8 cellular contexts compared by ENCODE assay signal in genomic region chr17:1275962-1276736, GRCh38. TPM values are rescaled to one million over a fixed set of nuclear protein-coding genes. Genes with fewer than 3 reads are reported as not detected.
DNase-seq lines count a peak whose midpoint lies in the region; ATAC-seq, FAIRE-seq and TF ChIP-seq lines count a peak whose summit lies in the region.
"Had no signal": no experiment of that assay in that cellular context is flagged by ENCODE, and none has a peak within 500 bp of the region (broad histone marks: within the 10 kb centered on the region; RNA-seq: fewer than 3 reads in every experiment).

No MANE protein-coding gene starts in this region.

- H3K27me3 ChIP-seq in tibial artery: peaks cover 1 to 16% of the 10 kb centered on the region in 2 donors

- TF ChIP-seq CTCF in epithelial cell of proximal tubule (conservative IDR thresholded peaks at IDR 0.05; ENCODE audit: low read depth, low read length) (peak; percentile 73), nephron (IDR thresholded peaks at IDR 0.05; ENCODE audit: unreplicated experiment in 3 of 3) (peak; percentile 76 to 85 (median 80)), tibial artery (IDR thresholded peaks at IDR 0.05) (peak; percentile 83 to 89)

- intact Hi-C loops in tibial artery (cut with DNase I; ENCODE audit: low total_unique reads): loop anchor here (1.0 to 5.0 kb wide), 2 partner anchors 56 to 236 kb away; no protein-coding TSS in a partner anchor

- H3K4me3 ChIP-seq in epithelial cell of proximal tubule (ENCODE audit: low read depth, low read length) (no peak overlapping the region), tibial artery (no peak overlapping the region)

- H3K36me3 Mint-ChIP-seq in activated CD8-positive, alpha-beta memory T cell treated with anti-CD3 and anti-CD28 coated beads, Interleukin-2, amount 10 ng/mL, durations not matched to agents 7 days and 5 days: no peaks in the 10 kb centered on the region
- H3K36me3 Mint-ChIP-seq in nephron (ENCODE audit: low read depth): no peaks in the 10 kb centered on the region

- H3K27ac Mint-ChIP-seq in activated CD8-positive, alpha-beta memory T cell treated with anti-CD3 and anti-CD28 coated beads, Interleukin-2, amount 10 ng/mL, durations not matched to agents 7 days and 5 days: no peak overlapping the region
- H3K27ac Mint-ChIP-seq in nephron: no peak overlapping the region

- DNase-seq in GM12891 (ENCODE audit: insufficient read length, low spot score): peak; percentile 73
- DNase-seq in NCI-H460 (ENCODE audit: extremely low read depth, low read depth): peak; percentile 61
- peak; percentile 79 for DNase-seq in activated CD8-positive, alpha-beta memory T cell treated with anti-CD3 and anti-CD28 coated beads, Interleukin-2, amount 10 ng/mL, durations not matched to agents 7 days and 5 days
- DNase-seq in epithelial cell of proximal tubule (ENCODE audit: low read depth): no peak
- DNase-seq in tibial artery: peak; percentile 56 to 75
- no peak for DNase-seq in NCI-H2029 treated with DMSO at 0.1 percent for 48 hours (lab: John Stamatoyannopoulos, UW)

- peaks cover 5% of the 10 kb centered on the region for H3K4me1 Mint-ChIP-seq in activated CD8-positive, alpha-beta memory T cell treated with anti-CD3 and anti-CD28 coated beads, Interleukin-2, amount 10 ng/mL, durations not matched to agents 7 days and 5 days
- H3K4me1 Mint-ChIP-seq in nephron: peaks cover 14% of the 10 kb centered on the region

- H3K9me3 ChIP-seq in tibial artery: no peaks in the 10 kb centered on the region

- FAIRE-seq in GM12891 (lab: Jason Lieb, UNC): peak; percentile 85
- FAIRE-seq: colon had no signal

- CTCF ChIA-PET in activated CD8-positive, alpha-beta memory T cell treated with anti-CD3 and anti-CD28 coated beads, Interleukin-2, amount 10 ng/mL, durations not matched to agents 7 days and 5 days (lab: Charles Lee): interaction anchor here (4.1 kb wide), 1 partner anchor 56 kb away, joined by 25 read pairs; no protein-coding TSS in a partner anchor

- no peaks in the 10 kb centered on the region for H3K9me3 Mint-ChIP-seq in activated CD8-positive, alpha-beta memory T cell treated with anti-CD3 and anti-CD28 coated beads, Interleukin-2, amount 10 ng/mL, durations not matched to agents 7 days and 5 days (ENCODE audit: low read depth)
- H3K9me3 Mint-ChIP-seq in nephron: no peaks in the 10 kb centered on the region

- no peak overlapping the region for H3K27ac ChIP-seq in tibial artery

- peak; percentile 92 for ATAC-seq in activated CD8-positive, alpha-beta memory T cell treated with anti-CD3 and anti-CD28 coated beads, Interleukin-2, amount 10 ng/mL, durations not matched to agents 7 days and 5 days

- no peaks in the 10 kb centered on the region for H3K36me3 ChIP-seq in tibial artery

- TF ChIP-seq POLR2A in GM12891 (IDR thresholded peaks at IDR 0.05; ENCODE audit: low read depth, low read length): no peak

- H3K4me3 Mint-ChIP-seq in activated CD8-positive, alpha-beta memory T cell treated with anti-CD3 and anti-CD28 coated beads, Interleukin-2, amount 10 ng/mL, durations not matched to agents 7 days and 5 days: peak overlapping the region; percentile 2
- no peak overlapping the region for H3K4me3 Mint-ChIP-seq in nephron

- peaks cover 33% of the 10 kb centered on the region for H3K27me3 Mint-ChIP-seq in activated CD8-positive, alpha-beta memory T cell treated with anti-CD3 and anti-CD28 coated beads, Interleukin-2, amount 10 ng/mL, durations not matched to agents 7 days and 5 days
- peaks cover 18% of the 10 kb centered on the region for H3K27me3 Mint-ChIP-seq in nephron (ENCODE audit: low read depth)

- peaks cover 0 to 32% (median 12%) of the 10 kb centered on the region in 4 donors for H3K4me1 ChIP-seq in tibial artery

TF ChIP-seq in GM12891, 5 proteins besides CTCF, POLR2A, EP300 and RAD21:
- TF ChIP-seq SPI1 (IDR thresholded peaks at IDR 0.05; ENCODE audit: low read depth, low read length): no peak
- TF ChIP-seq PAX5 (IDR thresholded peaks at IDR 0.05; ENCODE audit: insufficient read depth, low read length, severe bottlenecking): no peak
- TF ChIP-seq POLR2AphosphoS5 (IDR thresholded peaks at IDR 0.05; ENCODE audit: low read depth, low read length): no peak
- no peak for TF ChIP-seq TAF1 (IDR thresholded peaks at IDR 0.05; ENCODE audit: low read depth, low read length)

RNA-seq across cellular contexts. Expression of gene TRARG1, which starts 3.3 kb away (rescaled TPM):
- 0.03 TPM for polyA plus RNA-seq in GM12891 (2012; ENCODE audit: low read depth, missing spikeins)
- total RNA-seq in NCI-H460 (2014; rRNA removed; shearing (Covaris generic)): not detected in 2 replicates
- not detected in 2 replicates for polyA plus RNA-seq in NCI-H460 (2014; cell fraction: nucleus; rRNA removed)
- total RNA-seq in activated CD8-positive, alpha-beta memory T cell treated with anti-CD3 and anti-CD28 coated beads, Interleukin-2, amount 10 ng/mL, durations not matched to agents 7 days and 5 days: under 1 TPM; 0.12 to 0.35 TPM
- not detected in 2 replicates for total RNA-seq in epithelial cell of proximal tubule

RNA-seq across cellular contexts. Expression of gene BHLHA9, which starts 5.9 kb away (rescaled TPM):
- not detected for polyA plus RNA-seq in GM12891 (2012; ENCODE audit: low read depth, missing spikeins)
- total RNA-seq in NCI-H460 (2014; rRNA removed; shearing (Covaris generic)): not detected in 2 replicates
- not detected in 2 replicates for polyA plus RNA-seq in NCI-H460 (2014; cell fraction: nucleus; rRNA removed)
- not detected for total RNA-seq in activated CD8-positive, alpha-beta memory T cell treated with anti-CD3 and anti-CD28 coated beads, Interleukin-2, amount 10 ng/mL, durations not matched to agents 7 days and 5 days
- not detected in 2 replicates for total RNA-seq in epithelial cell of proximal tubule

Comparison
In these comparisons a context has a peak if more than half of its experiments do, and no peak if none do; other contexts are left out.
1. DNase-seq: peak in GM12891 (single experiment), NCI-H460 (single experiment), activated CD8-positive, alpha-beta memory T cell treated with anti-CD3 and anti-CD28 coated beads, Interleukin-2, amount 10 ng/mL, durations not matched to agents 7 days and 5 days (single experiment) and tibial artery (2 of 2); none in epithelial cell of proximal tubule (single experiment) and NCI-H2029 treated with DMSO at 0.1 percent for 48 hours (single experiment).
2. Peak in every context shown above with its lines, with median percentiles within 50 percentile points of each other: CTCF ChIP-seq.